ENCODE assay signal across 1 cellular context in the genomic region with DNA sequence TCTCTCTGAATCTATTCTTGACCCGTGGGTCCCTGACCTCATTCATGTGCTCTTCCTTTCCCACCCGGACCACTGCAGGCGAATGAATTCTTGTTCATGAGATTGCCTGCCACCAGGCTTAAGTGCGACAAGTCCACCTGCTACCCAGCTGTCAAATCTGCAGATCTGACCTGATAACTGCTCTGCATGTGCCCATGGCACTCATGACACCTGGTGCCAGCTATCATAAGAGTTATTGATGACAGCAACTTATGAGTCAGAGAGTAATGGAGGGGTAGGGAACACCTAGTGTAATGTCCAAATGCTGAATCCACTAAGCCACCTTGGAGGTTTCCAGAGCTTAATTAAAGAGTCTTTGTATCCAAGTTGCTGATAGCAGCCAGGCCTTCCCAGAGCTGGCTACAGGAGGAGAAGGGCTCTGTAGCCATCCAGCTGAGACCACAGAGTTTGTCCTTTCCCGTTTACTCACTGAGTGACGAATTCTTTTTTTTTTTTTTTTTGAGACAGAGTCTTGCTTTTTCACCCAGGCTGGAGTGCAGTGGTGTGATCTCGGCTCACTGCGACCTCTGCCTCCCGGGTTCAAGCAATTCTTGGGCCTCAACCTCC.
TF ChIP-seq lines count a peak whose summit lies in the region.

No MANE protein-coding gene starts in this region.

TF ChIP-seq in GM23338, 12 proteins besides CTCF, POLR2A, EP300 and RAD21 (continued from another document):
- TF ChIP-seq ETS1 (IDR thresholded peaks at IDR 0.05) (no peak), STAT1 (IDR thresholded peaks at IDR 0.05; ENCODE audit: unreplicated experiment) (no peak), EZH2 (IDR thresholded peaks at IDR 0.05; ENCODE audit: low read depth, unreplicated experiment) (no peak), ZNF114 (CRISPR knock-in tag; IDR thresholded peaks at IDR 0.05) (no peak), EZH2phosphoT487 (IDR thresholded peaks at IDR 0.05; ENCODE audit: unreplicated experiment) (no peak)
- TF ChIP-seq, protein P1, sequence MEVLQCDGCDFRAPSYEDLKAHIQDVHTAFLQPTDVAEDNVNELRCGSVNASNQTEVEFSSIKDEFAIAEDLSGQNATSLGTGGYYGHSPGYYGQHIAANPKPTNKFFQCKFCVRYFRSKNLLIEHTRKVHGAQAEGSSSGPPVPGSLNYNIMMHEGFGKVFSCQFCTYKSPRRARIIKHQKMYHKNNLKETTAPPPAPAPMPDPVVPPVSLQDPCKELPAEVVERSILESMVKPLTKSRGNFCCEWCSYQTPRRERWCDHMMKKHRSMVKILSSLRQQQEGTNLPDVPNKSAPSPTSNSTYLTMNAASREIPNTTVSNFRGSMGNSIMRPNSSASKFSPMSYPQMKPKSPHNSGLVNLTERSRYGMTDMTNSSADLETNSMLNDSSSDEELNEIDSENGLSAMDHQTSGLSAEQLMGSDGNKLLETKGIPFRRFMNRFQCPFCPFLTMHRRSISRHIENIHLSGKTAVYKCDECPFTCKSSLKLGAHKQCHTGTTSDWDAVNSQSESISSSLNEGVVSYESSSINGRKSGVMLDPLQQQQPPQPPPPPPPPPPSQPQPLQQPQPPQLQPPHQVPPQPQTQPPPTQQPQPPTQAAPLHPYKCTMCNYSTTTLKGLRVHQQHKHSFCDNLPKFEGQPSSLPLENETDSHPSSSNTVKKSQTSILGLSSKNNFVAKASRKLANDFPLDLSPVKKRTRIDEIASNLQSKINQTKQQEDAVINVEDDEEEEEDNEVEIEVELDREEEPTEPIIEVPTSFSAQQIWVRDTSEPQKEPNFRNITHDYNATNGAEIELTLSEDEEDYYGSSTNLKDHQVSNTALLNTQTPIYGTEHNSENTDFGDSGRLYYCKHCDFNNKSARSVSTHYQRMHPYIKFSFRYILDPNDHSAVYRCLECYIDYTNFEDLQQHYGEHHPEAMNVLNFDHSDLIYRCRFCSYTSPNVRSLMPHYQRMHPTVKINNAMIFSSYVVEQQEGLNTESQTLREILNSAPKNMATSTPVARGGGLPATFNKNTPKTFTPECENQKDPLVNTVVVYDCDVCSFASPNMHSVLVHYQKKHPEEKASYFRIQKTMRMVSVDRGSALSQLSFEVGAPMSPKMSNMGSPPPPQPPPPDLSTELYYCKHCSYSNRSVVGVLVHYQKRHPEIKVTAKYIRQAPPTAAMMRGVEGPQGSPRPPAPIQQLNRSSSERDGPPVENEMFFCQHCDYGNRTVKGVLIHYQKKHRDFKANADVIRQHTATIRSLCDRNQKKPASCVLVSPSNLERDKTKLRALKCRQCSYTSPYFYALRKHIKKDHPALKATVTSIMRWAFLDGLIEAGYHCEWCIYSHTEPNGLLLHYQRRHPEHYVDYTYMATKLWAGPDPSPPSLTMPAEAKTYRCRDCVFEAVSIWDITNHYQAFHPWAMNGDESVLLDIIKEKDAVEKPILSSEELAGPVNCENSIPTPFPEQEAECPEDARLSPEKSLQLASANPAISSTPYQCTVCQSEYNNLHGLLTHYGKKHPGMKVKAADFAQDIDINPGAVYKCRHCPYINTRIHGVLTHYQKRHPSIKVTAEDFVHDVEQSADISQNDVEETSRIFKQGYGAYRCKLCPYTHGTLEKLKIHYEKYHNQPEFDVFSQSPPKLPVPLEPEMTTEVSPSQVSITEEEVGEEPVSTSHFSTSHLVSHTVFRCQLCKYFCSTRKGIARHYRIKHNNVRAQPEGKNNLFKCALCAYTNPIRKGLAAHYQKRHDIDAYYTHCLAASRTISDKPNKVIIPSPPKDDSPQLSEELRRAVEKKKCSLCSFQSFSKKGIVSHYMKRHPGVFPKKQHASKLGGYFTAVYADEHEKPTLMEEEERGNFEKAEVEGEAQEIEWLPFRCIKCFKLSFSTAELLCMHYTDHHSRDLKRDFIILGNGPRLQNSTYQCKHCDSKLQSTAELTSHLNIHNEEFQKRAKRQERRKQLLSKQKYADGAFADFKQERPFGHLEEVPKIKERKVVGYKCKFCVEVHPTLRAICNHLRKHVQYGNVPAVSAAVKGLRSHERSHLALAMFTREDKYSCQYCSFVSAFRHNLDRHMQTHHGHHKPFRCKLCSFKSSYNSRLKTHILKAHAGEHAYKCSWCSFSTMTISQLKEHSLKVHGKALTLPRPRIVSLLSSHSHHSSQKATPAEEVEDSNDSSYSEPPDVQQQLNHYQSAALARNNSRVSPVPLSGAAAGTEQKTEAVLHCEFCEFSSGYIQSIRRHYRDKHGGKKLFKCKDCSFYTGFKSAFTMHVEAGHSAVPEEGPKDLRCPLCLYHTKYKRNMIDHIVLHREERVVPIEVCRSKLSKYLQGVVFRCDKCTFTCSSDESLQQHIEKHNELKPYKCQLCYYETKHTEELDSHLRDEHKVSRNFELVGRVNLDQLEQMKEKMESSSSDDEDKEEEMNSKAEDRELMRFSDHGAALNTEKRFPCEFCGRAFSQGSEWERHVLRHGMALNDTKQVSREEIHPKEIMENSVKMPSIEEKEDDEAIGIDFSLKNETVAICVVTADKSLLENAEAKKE (CRISPR knock-in tag; IDR thresholded peaks at IDR 0.05), result no peak
TF ChIP-seq in GM23338: peak in this region for 0.
